ENCODE assay signal across 8 cellular contexts in genomic region chr1:77126309-77126708, GRCh38.
A peak's percentile ranks its signal among the peaks of the same experiment; 100 is the strongest.
DNase-seq lines count a peak whose midpoint lies in the region; ATAC-seq, FAIRE-seq and TF ChIP-seq lines count a peak whose summit lies in the region.

No MANE protein-coding gene starts in this region.

- peak; percentile 76 for ATAC-seq in HG03135 (IDR thresholded peaks at IDR 0.05; ENCODE audit: unreplicated experiment)

- H3K9me3 ChIP-seq in testis: no peaks in the 10 kb centered on the region

- no peak overlapping the region for H3K4me3 ChIP-seq in testis

- no peaks in the 10 kb centered on the region for H3K36me3 ChIP-seq in testis (ENCODE audit: low read depth, missing control alignments)

- H3K27ac ChIP-seq in testis: no peak overlapping the region

- no peaks in the 10 kb centered on the region for H3K4me1 ChIP-seq in testis

- TF ChIP-seq POLR2A in testis (IDR thresholded peaks at IDR 0.05): no peak

- DNase-seq in CD1c-positive myeloid dendritic cell (ENCODE audit: extremely low spot score) (peak; percentile 47), GM18507 (ENCODE audit: extremely low spot score, insufficient read length, low read depth) (no peak), NCI-H2227 treated with DMSO at 0.1 percent for 48 hours (lab: John Stamatoyannopoulos, UW) (peak; percentile 79), amniotic epithelial cell (ENCODE audit: low read depth) (peak; percentile 78), iPS DF 19.7 (ENCODE audit: low read depth, low spot score) (peak; percentile 12), testis (peak; percentile 63)
- DNase-seq in activated T-cell treated with anti-CD3 and anti-CD28 coated beads, Interleukin-2, amount 50 U/mL, for 1 hour: no peak

- intact Hi-C loops in testis (cut with DNase I; ENCODE audit: low total_unique reads): no loop called here

- 35 to 38% methylated on average over 2 of the region's 2 CpGs for WGBS in testis, 2 donors

- no peaks in the 10 kb centered on the region for H3K27me3 ChIP-seq in testis

- FAIRE-seq in GM18507 (lab: Jason Lieb, UNC): peak; percentile 48

- peak; percentile 45 to 61 (median 53) for TF ChIP-seq CTCF in testis (IDR thresholded peaks at IDR 0.05)

Comparison
In these comparisons a context has a peak if more than half of its experiments do, and no peak if none do; other contexts are left out.
1. DNase-seq: peak in CD1c-positive myeloid dendritic cell (single experiment), NCI-H2227 treated with DMSO at 0.1 percent for 48 hours (single experiment), amniotic epithelial cell (single experiment), iPS DF 19.7 (single experiment) and testis (single experiment); none in GM18507 (single experiment) and activated T-cell treated with anti-CD3 and anti-CD28 coated beads, Interleukin-2, amount 50 U/mL, for 1 hour (single experiment).